ENCODE assay signal across 22 cellular contexts in genomic region chr14:35973770-35974169, GRCh38.
DNase-seq lines count a peak whose midpoint lies in the region; ATAC-seq, FAIRE-seq and TF ChIP-seq lines count a peak whose summit lies in the region.
"Had no signal": no experiment of that assay in that cellular context is flagged by ENCODE, and none has a peak within 500 bp of the region (broad histone marks: within the 10 kb centered on the region; RNA-seq: fewer than 3 reads in every experiment).

No MANE protein-coding gene starts in this region.

- no peak overlapping the region for H3K9ac ChIP-seq in HepG2 (ENCODE audit: insufficient read depth, low read depth, low read length)
- H3K9ac ChIP-seq: BLaER1 had no signal

- no peak for FAIRE-seq in HepG2 (lab: Jason Lieb, UNC)
- FAIRE-seq: A204.1, G401.6, GM12892, H54 had no signal

- no peak overlapping the region for H3K4me2 ChIP-seq in HepG2 (ENCODE audit: low read depth, low read length)
- H3K4me2 ChIP-seq: BLaER1 had no signal

- BruUV-seq in HepG2 (replicated peaks; lab: Mats Ljungman, UMichigan): no TSS peak

- H3K9me3 ChIP-seq in HepG2 (ENCODE audit: low read length): no peaks in the 10 kb centered on the region
- H3K9me3 ChIP-seq in right lobe of liver: peaks cover 0 to 5% (median 0%) of the 10 kb centered on the region in 4 donors
- H3K9me3 ChIP-seq in mucosa of descending colon: no peaks in the 10 kb centered on the region
- H3K9me3 ChIP-seq: BLaER1, Caco-2, HAP-1 had no signal

- no peak overlapping the region for H2AFZ ChIP-seq in HepG2 (ENCODE audit: low read length)

- in situ Hi-C loops in HepG2 (cut with HindIII; ENCODE audit: extremely low pct_ligation_motif_present, low pct_unique_long_range_greater_than_20kb) (no loop called here), SK-MEL-5 (cut with HindIII; ENCODE audit: low pct_unique_long_range_greater_than_20kb, low sequenced_read_pairs) (no loop called here)

- H3K4me3 ChIP-seq in HepG2 (replicated peaks in 1 of 3; ENCODE audit: insufficient read depth in 1 of 3, low read depth in 2 of 3, low read length in 3 of 3): no peak overlapping the region
- H3K4me3 ChIP-seq in right lobe of liver: no peak overlapping the region
- no peak overlapping the region for H3K4me3 ChIP-seq in mucosa of descending colon
- H3K4me3 ChIP-seq: BLaER1, HAP-1 had no signal

- CTCF ChIA-PET in HepG2 (lab: Yijun Ruan, JAX; ENCODE audit: low intra/inter-chr PET ratio, low total read pairs): no interaction called here
- CTCF ChIA-PET in RWPE1 (lab: Yijun Ruan, JAX): no interaction called here

- ATAC-seq in HepG2 (no peak), right lobe of liver (no peak), mucosa of descending colon (peak; percentile 47), HG03571 (IDR thresholded peaks at IDR 0.05; ENCODE audit: unreplicated experiment) (no peak), Right ventricle myocardium superior (ENCODE audit: poor library complexity) (no peak)
- ATAC-seq: CD8-positive, alpha-beta T cell had no signal

- H3K79me2 ChIP-seq in HepG2 (ENCODE audit: insufficient read depth, low read length): no peaks in the 10 kb centered on the region

- H3K27me3 ChIP-seq in HepG2 (ENCODE audit: control insufficient read depth in 1 of 2, insufficient read depth in 2 of 2, low read length in 2 of 2) (peaks cover 0 to 2% of the 10 kb centered on the region in 2 experiments; a peak in 1 of 5 replicates), right lobe of liver (no peaks in the 10 kb centered on the region)
- H3K27me3 ChIP-seq: BLaER1 had no signal

- DNase-seq in HepG2 (ENCODE audit: low spot score): no peak
- no peak for DNase-seq in right lobe of liver
- peak; percentile 67 for DNase-seq in SK-MEL-5 (ENCODE audit: low read depth, low spot score)
- DNase-seq in mucosa of descending colon: no peak
- no peak for DNase-seq in Right ventricle myocardium superior
- DNase-seq in RWPE1 (ENCODE audit: low spot score): no peak
- DNase-seq: Caco-2; CD4-positive, CD25-positive, alpha-beta regulatory T cell; CD8-positive, alpha-beta T cell; DMS153; DND-41; GOT3; HFFc6 had no signal

- H4K20me1 ChIP-seq in HepG2 (ENCODE audit: insufficient read depth, low read length): no peaks in the 10 kb centered on the region
- H4K20me1 ChIP-seq: BLaER1 had no signal

- no peak for TF ChIP-seq CTCF in HepG2 (CRISPR knock-in tag; IDR thresholded peaks at IDR 0.05)
- no peak for TF ChIP-seq CTCF in right lobe of liver (IDR thresholded peaks at IDR 0.05)
- no peak for TF ChIP-seq CTCF in mucosa of descending colon (IDR thresholded peaks at IDR 0.05)
- no peak for TF ChIP-seq CTCF in RWPE1 (conservative IDR thresholded peaks at IDR 0.05; ENCODE audit: low read depth)

- WGBS in HepG2 (ENCODE audit: low lambda C conversion rate): 1% methylated on average over 1 of the region's 1 CpG
- WGBS in right lobe of liver (ENCODE audit: insufficient coverage, low coverage, low lambda C conversion rate, missing lambda C conversion rate): 56% methylated on average over 1 of the region's 1 CpG

- POLR2A ChIA-PET in HepG2 (lab: Yijun Ruan, JAX): no interaction called here
- POLR2A ChIA-PET in RWPE1 (lab: Yijun Ruan, JAX; ENCODE audit: low non-redundant PET): no interaction called here

- TF ChIP-seq RAD21 in HepG2 (CRISPR knock-in tag; IDR thresholded peaks at IDR 0.05): no peak

- no peak for TF ChIP-seq EP300 in HepG2 (IDR thresholded peaks at IDR 0.05; ENCODE audit: low read depth in 2 of 2, low read length in 2 of 2)
- no peak for TF ChIP-seq EP300 in HepG2 (CRISPR knock-in tag; IDR thresholded peaks at IDR 0.05; ENCODE audit: borderline replicate concordance)

- TF ChIP-seq POLR2A in HepG2 (IDR thresholded peaks at IDR 0.05; ENCODE audit: insufficient read depth in 1 of 2, low read depth in 2 of 2, low read length in 2 of 2) (no peak), right lobe of liver (IDR thresholded peaks at IDR 0.05) (no peak)

- intact Hi-C loops in HepG2 (cut with micrococcal nuclease; ENCODE audit: unreplicated experiment): no loop called here
- intact Hi-C loops in right lobe of liver (cut with DNase I): no loop called here
- intact Hi-C loops in mucosa of descending colon (cut with DNase I, micrococcal nuclease): no loop called here
- intact Hi-C loops in Right ventricle myocardium superior (cut with DNase I): no loop called here

- no peak overlapping the region for H3K27ac ChIP-seq in HepG2 (ENCODE audit: extremely low read length, insufficient read depth, low read length)
- no peak overlapping the region for H3K27ac ChIP-seq in right lobe of liver
- H3K27ac ChIP-seq in RWPE1: no peak overlapping the region
- H3K27ac ChIP-seq: 22Rv1, BLaER1, C4-2B had no signal

- H3K36me3 ChIP-seq in HepG2 (replicated peaks in 1 of 2; ENCODE audit: control insufficient read depth in 1 of 2, insufficient read depth in 2 of 2, low read length in 2 of 2) (no peaks in the 10 kb centered on the region), right lobe of liver (no peaks in the 10 kb centered on the region), mucosa of descending colon (ENCODE audit: low read depth) (no peaks in the 10 kb centered on the region)
- H3K36me3 ChIP-seq: BLaER1, HAP-1 had no signal

- no peaks in the 10 kb centered on the region for H3K4me1 ChIP-seq in HepG2 (ENCODE audit: insufficient read depth, low read length)
- H3K4me1 ChIP-seq in right lobe of liver: no peaks in the 10 kb centered on the region
- H3K4me1 ChIP-seq in mucosa of descending colon (ENCODE audit: low read depth): no peaks in the 10 kb centered on the region
- H3K4me1 ChIP-seq: BLaER1, Caco-2, HAP-1 had no signal

TF ChIP-seq in HepG2, 621 proteins besides CTCF, POLR2A, EP300 and RAD21:
- TF ChIP-seq FOXA3 (CRISPR knock-in tag; IDR thresholded peaks at IDR 0.05) (no peak), ATF7 (IDR thresholded peaks at IDR 0.05) (peak; percentile 73), ATF7 (CRISPR knock-in tag; IDR thresholded peaks at IDR 0.05) (no peak), CREB1 (IDR thresholded peaks at IDR 0.05) (peak; percentile 75), CREB1 (CRISPR knock-in tag; IDR thresholded peaks at IDR 0.05) (no peak), MYC (CRISPR knock-in tag; IDR thresholded peaks at IDR 0.05; ENCODE audit: borderline replicate concordance) (no peak), ZBTB26 (CRISPR knock-in tag; IDR thresholded peaks at IDR 0.05; ENCODE audit: borderline replicate concordance) (no peak), CSRNP1 (CRISPR knock-in tag; IDR thresholded peaks at IDR 0.05) (no peak), MXI1 (IDR thresholded peaks at IDR 0.05; ENCODE audit: borderline replicate concordance, low read depth, low read length) (no peak), MYNN (CRISPR knock-in tag; IDR thresholded peaks at IDR 0.05; ENCODE audit: low read depth) (no peak), GATAD2A (CRISPR knock-in tag; IDR thresholded peaks at IDR 0.05) (no peak)
